In the genomic region with DNA sequence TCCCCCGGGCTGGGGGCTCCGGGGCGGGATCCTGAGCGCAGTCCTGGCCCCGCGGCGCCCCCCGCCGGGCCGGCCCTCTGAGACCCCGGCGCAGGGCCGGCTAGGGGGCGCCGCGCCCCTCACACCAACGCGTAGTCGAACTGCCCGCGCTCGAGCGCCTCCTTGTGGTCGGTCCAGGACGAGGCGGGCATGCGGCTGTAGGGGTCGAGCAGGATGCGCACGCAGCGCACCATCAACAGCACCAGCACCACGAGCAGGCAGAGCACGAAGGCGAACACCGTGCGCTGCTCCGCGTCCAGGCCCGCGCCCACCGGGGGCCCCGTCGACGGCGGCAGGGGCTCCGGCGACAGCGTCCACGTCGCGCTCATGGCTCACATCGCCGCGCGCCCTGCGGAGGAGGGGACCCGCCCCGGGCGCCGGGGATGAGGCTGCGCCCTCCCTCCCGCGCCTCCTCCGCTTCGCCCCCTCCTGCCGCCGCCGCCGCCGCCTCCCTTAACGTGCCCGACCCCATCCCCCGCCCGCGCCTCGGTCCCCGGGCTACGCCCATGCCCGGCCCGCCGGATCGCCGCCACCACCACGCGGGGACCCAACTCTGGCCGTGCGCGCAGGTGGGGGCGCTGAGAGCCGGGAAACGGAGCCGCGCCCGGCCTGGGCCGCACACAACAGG, we compare ENCODE assay signal across 8 cellular contexts. TPM values are rescaled to one million over a fixed set of nuclear protein-coding genes. Genes with fewer than 3 reads are reported as not detected.
DNase-seq lines count a peak whose midpoint lies in the region; ATAC-seq, FAIRE-seq and TF ChIP-seq lines count a peak whose summit lies in the region.

No MANE protein-coding gene starts in this region.

- no peak overlapping the region for H3K14ac ChIP-seq in IMR-90 (replicated peaks; ENCODE audit: low read depth, low read length)

- no peak overlapping the region for H2AK5ac ChIP-seq in IMR-90 (ENCODE audit: low read depth, low read length)

- TF ChIP-seq POLR2A in IMR-90 (IDR thresholded peaks at IDR 0.05; ENCODE audit: low read depth, low read length), result no peak

- peaks cover 26% of the 10 kb centered on the region for H4K20me1 ChIP-seq in IMR-90 (ENCODE audit: insufficient read depth, low read length)

- peak overlapping the region; percentile 77 for H2AK9ac ChIP-seq in IMR-90 (replicated peaks; ENCODE audit: low read depth, low read length, poor library complexity)

- H3K36me3 Mint-ChIP-seq in Calu3 (ENCODE audit: insufficient read depth, unreplicated experiment), result peaks cover 48% of the 10 kb centered on the region
- no peaks in the 10 kb centered on the region for H3K36me3 Mint-ChIP-seq in activated T-cell treated with anti-CD3 and anti-CD28 coated beads, Interleukin-2, amount 50 U/mL, for 72 hours (ENCODE audit: insufficient read depth in 2 of 2)

- POLR2A ChIA-PET in IMR-90 (lab: Charles Lee; ENCODE audit: unreplicated experiment), result no interaction called here

- peak; percentile 53 for TF ChIP-seq CTCF in Calu3 (IDR thresholded peaks at IDR 0.05; ENCODE audit: unreplicated experiment)
- TF ChIP-seq CTCF in IMR-90 (conservative IDR thresholded peaks at IDR 0.05; ENCODE audit: low read depth, low read length), result peak; percentile 93
- TF ChIP-seq CTCF in fibroblast of pulmonary artery (IDR thresholded peaks at IDR 0.05; ENCODE audit: low read length, missing control alignments), result peak; percentile 63
- peak; percentile 74 for TF ChIP-seq CTCF in thoracic aorta (IDR thresholded peaks at IDR 0.05)

- FAIRE-seq in RCC 7860 (lab: Jason Lieb, UNC), result no peak

- H2BK5ac ChIP-seq in IMR-90 (ENCODE audit: low read depth, low read length, poor library complexity, severe bottlenecking), result no peak overlapping the region

- no peak overlapping the region for H4K91ac ChIP-seq in IMR-90 (ENCODE audit: insufficient read depth, low read depth, low read length)

- H3K27ac ChIP-seq in IMR-90 (ENCODE audit: insufficient read depth, low read length) (no peak overlapping the region; the same call in 1 of the 2 replicates), thoracic aorta (no peak overlapping the region)

- H3K9me3 ChIP-seq in IMR-90 (ENCODE audit: control insufficient read depth, insufficient read depth, low read length) (no peaks in the 10 kb centered on the region), thoracic aorta (no peaks in the 10 kb centered on the region)

- peak overlapping the region; percentile 61 for H3K27ac Mint-ChIP-seq in Calu3 (ENCODE audit: unreplicated experiment)
- no peak overlapping the region for H3K27ac Mint-ChIP-seq in activated T-cell treated with anti-CD3 and anti-CD28 coated beads, Interleukin-2, amount 50 U/mL, for 72 hours

- H3K4me1 Mint-ChIP-seq in Calu3 (ENCODE audit: low read depth, unreplicated experiment), result peaks cover 8% of the 10 kb centered on the region
- peaks cover 17% of the 10 kb centered on the region for H3K4me1 Mint-ChIP-seq in activated T-cell treated with anti-CD3 and anti-CD28 coated beads, Interleukin-2, amount 50 U/mL, for 72 hours (ENCODE audit: low read depth)

- dilution Hi-C loops in IMR-90 (cut with HindIII; ENCODE audit: low sequenced_read_pairs, unreplicated experiment), result no loop called here

- no peak overlapping the region for H3K4ac ChIP-seq in IMR-90 (ENCODE audit: low read depth, low read length)

- H2BK120ac ChIP-seq in IMR-90 (ENCODE audit: low read depth, low read length), result no peak overlapping the region

- no TSS peak for BruUV-seq in Calu3 (replicated peaks; lab: Mats Ljungman, UMichigan)
- BruUV-seq in IMR-90 (replicated peaks; lab: Mats Ljungman, UMichigan), result no TSS peak

- DNase-seq in Calu3, result peak; percentile 68
- peak; percentile 73 for DNase-seq in IMR-90
- DNase-seq in RCC 7860 (ENCODE audit: low spot score), result peak; percentile 56
- peak; percentile 87 to 88 for DNase-seq in activated T-cell treated with anti-CD3 and anti-CD28 coated beads, Interleukin-2, amount 50 U/mL, for 72 hours
- peak; percentile 80 for DNase-seq in fibroblast of pulmonary artery (ENCODE audit: low read depth)
- DNase-seq in occipital lobe (lab: John Stamatoyannopoulos, UW), result peak; percentile 41
- no peak for DNase-seq in thoracic aorta (ENCODE audit: low spot score)

- peak; percentile 59 for TF ChIP-seq RAD21 in IMR-90 (IDR thresholded peaks at IDR 0.05; ENCODE audit: low read length)

- no peaks in the 10 kb centered on the region for H3K27me3 Mint-ChIP-seq in Calu3 (ENCODE audit: unreplicated experiment)
- H3K27me3 Mint-ChIP-seq in activated T-cell treated with anti-CD3 and anti-CD28 coated beads, Interleukin-2, amount 50 U/mL, for 72 hours (ENCODE audit: low read depth), result no peaks in the 10 kb centered on the region

- no peak overlapping the region for H4K8ac ChIP-seq in IMR-90 (ENCODE audit: low read depth in 2 of 2, low read length in 2 of 2)

- no peak overlapping the region for H4K5ac ChIP-seq in IMR-90 (ENCODE audit: low read depth, low read length)

- no peak overlapping the region for H2BK20ac ChIP-seq in IMR-90 (ENCODE audit: low read depth, low read length)

- CTCF ChIA-PET in Calu3 (lab: Charles Lee) (no interaction called here), IMR-90 (lab: Yijun Ruan, JAX) (no interaction called here)

- H3K79me1 ChIP-seq in IMR-90 (ENCODE audit: low read depth in 1 of 2, low read length in 2 of 2), result peaks cover 2 to 25% of the 10 kb centered on the region in 2 experiments; a peak in 2 of 4 replicates

- no peak overlapping the region for H3K18ac ChIP-seq in IMR-90 (ENCODE audit: low read depth, low read length)

- H3K4me3 ChIP-seq in IMR-90 (ENCODE audit: insufficient read depth, low read depth, low read length), result peak overlapping the region; percentile 53
- peak overlapping the region; percentile 19 for H3K4me3 ChIP-seq in fibroblast of pulmonary artery (replicated peaks; ENCODE audit: low read depth, low read length)
- peak overlapping the region; percentile 64 for H3K4me3 ChIP-seq in thoracic aorta

- no peak overlapping the region for H2BK15ac ChIP-seq in IMR-90 (ENCODE audit: low read depth, low read length)

- intact Hi-C loops in Calu3 (cut with micrococcal nuclease; ENCODE audit: unreplicated experiment), result no loop called here
- intact Hi-C loops in IMR-90 (cut with micrococcal nuclease), result no loop called here

- H3K4me1 ChIP-seq in IMR-90 (ENCODE audit: control insufficient read depth, insufficient read depth, low read length) (peaks cover 28% of the 10 kb centered on the region), thoracic aorta (ENCODE audit: control insufficient read depth in 1 of 2, low read depth in 2 of 2) (peaks cover 46 to 63% of the 10 kb centered on the region in 2 donors)

- peaks cover 12% of the 10 kb centered on the region; the same call in 1 of the 2 replicates for H3K9me1 ChIP-seq in IMR-90 (ENCODE audit: insufficient read depth, low read length)

- H3K36me3 ChIP-seq in IMR-90 (ENCODE audit: control insufficient read depth, insufficient read depth, low read length) (peaks cover 7% of the 10 kb centered on the region), thoracic aorta (peaks cover 14% of the 10 kb centered on the region)

- peak overlapping the region; percentile 89 for H2AFZ ChIP-seq in IMR-90 (replicated peaks; ENCODE audit: low read length, poor library complexity)

- peak; percentile 38 for ATAC-seq in IMR-90 (ENCODE audit: low read depth)
- peak; percentile 46 to 53 for ATAC-seq in activated T-cell treated with anti-CD3 and anti-CD28 coated beads, Interleukin-2, amount 50 U/mL, for 72 hours (replicated peaks in 1 of 2)
- no peak for ATAC-seq in thoracic aorta (ENCODE audit: insufficient number of reproducible peaks, low FRiP score, low read depth)
- no peak for ATAC-seq in HG03196 (IDR thresholded peaks at IDR 0.05; ENCODE audit: unreplicated experiment)

- no peaks in the 10 kb centered on the region for H3K9me3 Mint-ChIP-seq in Calu3 (ENCODE audit: low read depth, unreplicated experiment)
- H3K9me3 Mint-ChIP-seq in activated T-cell treated with anti-CD3 and anti-CD28 coated beads, Interleukin-2, amount 50 U/mL, for 72 hours, result no peaks in the 10 kb centered on the region

- no peak overlapping the region for H3K9ac ChIP-seq in IMR-90 (ENCODE audit: low read depth, low read length)

- no peak overlapping the region for H3K23ac ChIP-seq in IMR-90 (ENCODE audit: low read depth, low read length)

- in situ Hi-C loops in IMR-90 (cut with MboI; ENCODE audit: low sequenced_read_pairs), result no loop called here

- H3K56ac ChIP-seq in IMR-90 (ENCODE audit: extremely low read depth, insufficient read depth, low read length), result no peak overlapping the region

- H3K4me3 Mint-ChIP-seq in Calu3 (ENCODE audit: low read depth, unreplicated experiment), result peak overlapping the region; percentile 66
- peak overlapping the region; percentile 43 to 76 for H3K4me3 Mint-ChIP-seq in activated T-cell treated with anti-CD3 and anti-CD28 coated beads, Interleukin-2, amount 50 U/mL, for 72 hours

- WGBS in IMR-90 (ENCODE audit: extremely low coverage in 2 of 2, insufficient read length in 1 of 2), 2 experiments, result 1% methylated on average over 55 of the region's 95 CpGs; no CpG with 5 or more reads in 1 of the 2 experiments

- H3K27me3 ChIP-seq in IMR-90 (ENCODE audit: control insufficient read depth, insufficient read depth, low read length), result no peaks in the 10 kb centered on the region
- no peaks in the 10 kb centered on the region for H3K27me3 ChIP-seq in thoracic aorta (replicated peaks; ENCODE audit: insufficient read depth)

- peak overlapping the region; percentile 93 for H3K4me2 ChIP-seq in IMR-90 (ENCODE audit: low read depth, low read length)

RNA-seq across cellular contexts. Expression of a gene that starts 0.6 kb away (rescaled TPM):
- total RNA-seq in Calu3 (2022) (12.0 and 12.2 TPM in 2 replicates), IMR-90 (2012; rRNA removed) (0.36 and 0.56 TPM in 2 replicates), occipital lobe (15.4 TPM), thoracic aorta (under 1 TPM in 1 of 2 donors, not detected in 1; 0.54 TPM)
- polyA plus RNA-seq in IMR-90 (2012; rRNA removed), result 7.4 and 12.8 TPM in 2 replicates
- polyA plus RNA-seq in IMR-90 (2012; cell fraction: cytosol; rRNA removed), result 8.1 and 17.5 TPM in 2 replicates
- polyA plus RNA-seq in IMR-90 (2012; cell fraction: nucleus; rRNA removed; ENCODE audit: low replicate concordance), result 3.9 and 11.2 TPM in 2 replicates
- total RNA-seq in activated T-cell treated with anti-CD3 and anti-CD28 coated beads, Interleukin-2, amount 50 U/mL, for 72 hours, result under 1 TPM; 0.50 to 0.63 TPM

RNA-seq across cellular contexts. Expression of a gene that starts 5.2 kb away (rescaled TPM):
- total RNA-seq in Calu3 (2022), result 12.1 and 16.4 TPM in 2 replicates
- total RNA-seq in IMR-90 (2012; rRNA removed), result 12.5 TPM in 2 replicates
- polyA plus RNA-seq in IMR-90 (2012; rRNA removed), result 29.2 and 34.9 TPM in 2 replicates
- 25.5 and 35.6 TPM in 2 replicates for polyA plus RNA-seq in IMR-90 (2012; cell fraction: cytosol; rRNA removed)
- polyA plus RNA-seq in IMR-90 (2012; cell fraction: nucleus; rRNA removed; ENCODE audit: low replicate concordance), result 14.1 and 27.5 TPM in 2 replicates
- 10 to 100 TPM; 23.7 to 25.5 TPM for total RNA-seq in activated T-cell treated with anti-CD3 and anti-CD28 coated beads, Interleukin-2, amount 50 U/mL, for 72 hours
- 6.2 TPM for total RNA-seq in occipital lobe
- 10 to 100 TPM; 13.3 to 26.1 TPM for total RNA-seq in thoracic aorta

RNA-seq across cellular contexts. Expression of a gene that starts 10.7 kb away (rescaled TPM):
- total RNA-seq in Calu3 (2022) (0.94 and 1.6 TPM in 2 replicates), IMR-90 (2012; rRNA removed) (not detected in 2 replicates), occipital lobe (not detected), thoracic aorta (not detected)
- 0.94 and 2.2 TPM in 2 replicates for polyA plus RNA-seq in IMR-90 (2012; rRNA removed)
- 3.5 and 4.4 TPM in 2 replicates for polyA plus RNA-seq in IMR-90 (2012; cell fraction: cytosol; rRNA removed)
- 1.9 and 3.1 TPM in 2 replicates for polyA plus RNA-seq in IMR-90 (2012; cell fraction: nucleus; rRNA removed; ENCODE audit: low replicate concordance)
- total RNA-seq in activated T-cell treated with anti-CD3 and anti-CD28 coated beads, Interleukin-2, amount 50 U/mL, for 72 hours, result 1 to 10 TPM; 7.4 to 9.7 TPM

RNA-seq across cellular contexts. Expression of a gene that starts 18.2 kb away (rescaled TPM):
- 55.0 and 57.8 TPM in 2 replicates for total RNA-seq in Calu3 (2022)
- total RNA-seq in IMR-90 (2012; rRNA removed), result 37.6 and 43.0 TPM in 2 replicates
- polyA plus RNA-seq in IMR-90 (2012; rRNA removed), result 52.3 and 65.3 TPM in 2 replicates
- polyA plus RNA-seq in IMR-90 (2012; cell fraction: cytosol; rRNA removed), result 34.9 and 59.4 TPM in 2 replicates
- polyA plus RNA-seq in IMR-90 (2012; cell fraction: nucleus; rRNA removed; ENCODE audit: low replicate concordance), result 92.3 and 186 TPM in 2 replicates
- 100 to 1,000 TPM in 1 of 2 donors, 10 to 100 TPM in 1; 91.2 to 112 TPM for total RNA-seq in activated T-cell treated with anti-CD3 and anti-CD28 coated beads, Interleukin-2, amount 50 U/mL, for 72 hours
- total RNA-seq in occipital lobe, result 20.9 TPM
- total RNA-seq in thoracic aorta, result 10 to 100 TPM; 51.2 to 77.6 TPM

RNA-seq across cellular contexts. Expression of a gene that starts 21.6 kb away (rescaled TPM):
- total RNA-seq in Calu3 (2022), result 27.0 and 28.0 TPM in 2 replicates
- 3.9 and 4.1 TPM in 2 replicates for total RNA-seq in IMR-90 (2012; rRNA removed)
- 15.6 TPM in 2 replicates for polyA plus RNA-seq in IMR-90 (2012; rRNA removed)
- polyA plus RNA-seq in IMR-90 (2012; cell fraction: cytosol; rRNA removed), result 4.4 and 11.5 TPM in 2 replicates
- 49.0 and 68.0 TPM in 2 replicates for polyA plus RNA-seq in IMR-90 (2012; cell fraction: nucleus; rRNA removed; ENCODE audit: low replicate concordance)
- total RNA-seq in activated T-cell treated with anti-CD3 and anti-CD28 coated beads, Interleukin-2, amount 50 U/mL, for 72 hours, result 10 to 100 TPM; 40.2 to 40.3 TPM
- total RNA-seq in occipital lobe, result 6.7 TPM
- 10 to 100 TPM; 15.2 to 16.9 TPM for total RNA-seq in thoracic aorta

Comparison
In these comparisons a context has a peak if more than half of its experiments do, and no peak if none do; other contexts are left out.
1. ATAC-seq: peak in IMR-90 (single experiment) and activated T-cell treated with anti-CD3 and anti-CD28 coated beads, Interleukin-2, amount 50 U/mL, for 72 hours (2 of 2); none in thoracic aorta (single experiment) and HG03196 (single experiment).
2. Peak in every context shown above with its lines, with median percentiles within 50 percentile points of each other: CTCF ChIP-seq and H3K4me3 ChIP-seq.